In genomic region chr10:101080933-101081546, GRCh38 we compare ENCODE assay signal across 15 cellular contexts. TPM values are rescaled to one million over a fixed set of nuclear protein-coding genes. Genes with fewer than 3 reads are reported as not detected.
DNase-seq lines count a peak whose midpoint lies in the region; ATAC-seq and TF ChIP-seq lines count a peak whose summit lies in the region.
"Had no signal": no experiment of that assay in that cellular context is flagged by ENCODE, and none has a peak within 500 bp of the region (broad histone marks: within the 10 kb centered on the region; RNA-seq: fewer than 3 reads in every experiment).

No MANE protein-coding gene starts in this region.

- intact Hi-C loops in PC-3 (cut with micrococcal nuclease): no loop called here
- intact Hi-C loops in activated T-helper 2 cell treated with anti-CD3 and anti-CD28 coated beads, Interferon-gamma antibody, Interleukin-2, Interleukin-4, amounts not matched to agents 10 μg/mL and 5 μg/mL and 100 μg/mL, durations not matched to agents 14 hours and 24 hours and 36 hours (cut with micrococcal nuclease): no loop called here

- H3K9me3 Mint-ChIP-seq in activated T-helper 2 cell treated with anti-CD3 and anti-CD28 coated beads, Interferon-gamma antibody, Interleukin-2, Interleukin-4, amounts not matched to agents 10 μg/mL and 5 μg/mL and 100 μg/mL, durations not matched to agents 14 hours and 24 hours and 36 hours: no peaks in the 10 kb centered on the region
- H3K9me3 Mint-ChIP-seq: activated naive CD8-positive, alpha-beta T cell treated with anti-CD3 and anti-CD28 coated beads, Interleukin-2, amount 50 U/mL, for 24 hours had no signal

- BruUV-seq in PC-3 (replicated peaks; lab: Mats Ljungman, UMichigan): no TSS peak

- H3K79me1 ChIP-seq in trophoblast cell (ENCODE audit: low read length): no peaks in the 10 kb centered on the region

- no peaks in the 10 kb centered on the region for H3K27me3 ChIP-seq in PC-3 (ENCODE audit: low read length)
- H3K27me3 ChIP-seq in brain microvascular endothelial cell (replicated peaks): peaks cover 15% of the 10 kb centered on the region
- H3K27me3 ChIP-seq in trophoblast cell (ENCODE audit: insufficient read depth, low read length): no peaks in the 10 kb centered on the region
- H3K27me3 ChIP-seq: thyroid gland had no signal

- no peaks in the 10 kb centered on the region for H3K79me2 ChIP-seq in PC-3 (ENCODE audit: low read length)
- no peaks in the 10 kb centered on the region for H3K79me2 ChIP-seq in trophoblast cell (ENCODE audit: control insufficient read depth, insufficient read depth, low read length, poor library complexity)

- no peak overlapping the region for H3K4ac ChIP-seq in trophoblast cell (ENCODE audit: low read depth, low read length)

- 100% methylated on average over 1 of the region's 4 CpGs for WGBS in trophoblast cell (ENCODE audit: extremely low coverage, insufficient coverage, insufficient read length)

- no peak overlapping the region for H2AFZ ChIP-seq in PC-3 (ENCODE audit: low read length)
- no peak overlapping the region for H2AFZ ChIP-seq in trophoblast cell (ENCODE audit: insufficient read depth, low read length, poor library complexity)

- no peak overlapping the region for H2BK120ac ChIP-seq in trophoblast cell (ENCODE audit: insufficient read depth, low read length, poor library complexity)

- no peak overlapping the region for H2BK12ac ChIP-seq in trophoblast cell (ENCODE audit: low read length)

- H3K4me3 ChIP-seq in PC-3 (ENCODE audit: low read length): no peak overlapping the region
- no peak overlapping the region for H3K4me3 ChIP-seq in epithelial cell of esophagus (ENCODE audit: low read length)
- H3K4me3 ChIP-seq in brain microvascular endothelial cell (ENCODE audit: low read depth, low read length): no peak overlapping the region
- no peak overlapping the region for H3K4me3 ChIP-seq in trophoblast cell (ENCODE audit: low read depth, low read length)
- H3K4me3 ChIP-seq: lower lobe of right lung, thyroid gland had no signal

- H4K8ac ChIP-seq in trophoblast cell (ENCODE audit: low read depth, low read length): no peak overlapping the region

- H4K12ac ChIP-seq in trophoblast cell (ENCODE audit: low read depth, low read length): no peak overlapping the region

- no peaks in the 10 kb centered on the region for H3K36me3 Mint-ChIP-seq in activated T-helper 2 cell treated with anti-CD3 and anti-CD28 coated beads, Interferon-gamma antibody, Interleukin-2, Interleukin-4, amounts not matched to agents 10 μg/mL and 5 μg/mL and 100 μg/mL, durations not matched to agents 14 hours and 24 hours and 36 hours (ENCODE audit: low read depth)

- H3K4me2 ChIP-seq in PC-3 (ENCODE audit: low read length): no peak overlapping the region
- H3K4me2 ChIP-seq in trophoblast cell (ENCODE audit: low read length): no peak overlapping the region

- no peak for ATAC-seq in PC-3
- ATAC-seq: activated naive CD8-positive, alpha-beta T cell treated with anti-CD3 and anti-CD28 coated beads, Interleukin-2, amount 50 U/mL, for 24 hours; lower lobe of right lung had no signal

- H3K4me1 ChIP-seq in PC-3 (ENCODE audit: insufficient read depth, low read length) (no peaks in the 10 kb centered on the region), trophoblast cell (ENCODE audit: control insufficient read depth in 1 of 2, insufficient read depth in 2 of 2, low read length in 2 of 2) (no peaks in the 10 kb centered on the region)
- H3K4me1 ChIP-seq: lower lobe of right lung, thyroid gland had no signal

- CTCF ChIA-PET in PC-3 (lab: Charles Lee): no interaction called here

- H3K9me2 ChIP-seq in PC-3 (replicated peaks; ENCODE audit: low read length): no peaks in the 10 kb centered on the region

- no peak overlapping the region for H3K27ac Mint-ChIP-seq in activated T-helper 2 cell treated with anti-CD3 and anti-CD28 coated beads, Interferon-gamma antibody, Interleukin-2, Interleukin-4, amounts not matched to agents 10 μg/mL and 5 μg/mL and 100 μg/mL, durations not matched to agents 14 hours and 24 hours and 36 hours
- H3K27ac Mint-ChIP-seq: activated naive CD8-positive, alpha-beta T cell treated with anti-CD3 and anti-CD28 coated beads, Interleukin-2, amount 50 U/mL, for 24 hours had no signal

- TF ChIP-seq CTCF in GM13976 (IDR thresholded peaks at IDR 0.05; ENCODE audit: borderline replicate concordance, control extremely low read depth, extremely low read depth, insufficient read depth, missing control alignments) (no peak), PC-3 (conservative IDR thresholded peaks at IDR 0.05; ENCODE audit: low read depth, low read length) (no peak), epithelial cell of esophagus (IDR thresholded peaks at IDR 0.05; ENCODE audit: insufficient read depth, low read depth, low read length, missing control alignments) (no peak), brain microvascular endothelial cell (IDR thresholded peaks at IDR 0.05; ENCODE audit: low read depth, low read length, missing control alignments) (no peak)

- no peaks in the 10 kb centered on the region for H3F3A ChIP-seq in PC-3 (ENCODE audit: low read length, unreplicated experiment)

- H4K91ac ChIP-seq in trophoblast cell (ENCODE audit: low read depth, low read length): no peak overlapping the region

- H4K20me1 ChIP-seq in PC-3 (ENCODE audit: low read length): no peaks in the 10 kb centered on the region

- H3K23ac ChIP-seq in trophoblast cell (ENCODE audit: low read length): no peak overlapping the region

- peak; percentile 47 for DNase-seq in GM13976 (ENCODE audit: low spot score)
- peak; percentile 22 for DNase-seq in PC-3
- peak; percentile 53 for DNase-seq in epithelial cell of esophagus (ENCODE audit: low read depth)
- peak; percentile 57 for DNase-seq in myocyte (ENCODE audit: low read depth)
- DNase-seq in brain microvascular endothelial cell: no peak
- no peak for DNase-seq in activated T-helper 2 cell treated with anti-CD3 and anti-CD28 coated beads, Interferon-gamma antibody, Interleukin-2, Interleukin-4, amounts not matched to agents 10 μg/mL and 5 μg/mL and 100 μg/mL, durations not matched to agents 14 hours and 24 hours and 36 hours (ENCODE audit: low spot score)
- DNase-seq in trophoblast cell: no peak
- DNase-seq: activated naive CD8-positive, alpha-beta T cell treated with anti-CD3 and anti-CD28 coated beads, Interleukin-2, amount 50 U/mL, for 24 hours; lower lobe of right lung; NCI-H1436 treated with DMSO at 0.1 percent for 48 hours; NCI-H526; occipital lobe; SHP77 had no signal

- H3K4me1 Mint-ChIP-seq in activated T-helper 2 cell treated with anti-CD3 and anti-CD28 coated beads, Interferon-gamma antibody, Interleukin-2, Interleukin-4, amounts not matched to agents 10 μg/mL and 5 μg/mL and 100 μg/mL, durations not matched to agents 14 hours and 24 hours and 36 hours (ENCODE audit: low read depth): no peaks in the 10 kb centered on the region
- H3K4me1 Mint-ChIP-seq: activated naive CD8-positive, alpha-beta T cell treated with anti-CD3 and anti-CD28 coated beads, Interleukin-2, amount 50 U/mL, for 24 hours had no signal

- H3K18ac ChIP-seq in trophoblast cell (ENCODE audit: low read length): no peak overlapping the region

- peaks cover 42% of the 10 kb centered on the region for H3K27me3 Mint-ChIP-seq in activated T-helper 2 cell treated with anti-CD3 and anti-CD28 coated beads, Interferon-gamma antibody, Interleukin-2, Interleukin-4, amounts not matched to agents 10 μg/mL and 5 μg/mL and 100 μg/mL, durations not matched to agents 14 hours and 24 hours and 36 hours (ENCODE audit: low read depth)

- H3K9me3 ChIP-seq in PC-3 (ENCODE audit: low read length): no peaks in the 10 kb centered on the region
- peaks cover 3% of the 10 kb centered on the region for H3K9me3 ChIP-seq in trophoblast cell (ENCODE audit: insufficient read depth, low read depth, low read length)
- H3K9me3 ChIP-seq: lower lobe of right lung, thyroid gland had no signal

- H3K9ac ChIP-seq in PC-3 (ENCODE audit: low read length) (no peak overlapping the region), trophoblast cell (ENCODE audit: low read length) (no peak overlapping the region)

- no peak overlapping the region for H3K4me3 Mint-ChIP-seq in activated T-helper 2 cell treated with anti-CD3 and anti-CD28 coated beads, Interferon-gamma antibody, Interleukin-2, Interleukin-4, amounts not matched to agents 10 μg/mL and 5 μg/mL and 100 μg/mL, durations not matched to agents 14 hours and 24 hours and 36 hours (ENCODE audit: low read depth)
- H3K4me3 Mint-ChIP-seq: activated naive CD8-positive, alpha-beta T cell treated with anti-CD3 and anti-CD28 coated beads, Interleukin-2, amount 50 U/mL, for 24 hours had no signal

- H3K27ac ChIP-seq in PC-3 (ENCODE audit: low read length): no peak overlapping the region
- H3K27ac ChIP-seq in brain microvascular endothelial cell: no peak overlapping the region
- H3K27ac ChIP-seq in trophoblast cell (ENCODE audit: low read depth, low read length): no peak overlapping the region
- H3K27ac ChIP-seq: lower lobe of right lung, thyroid gland had no signal

- POLR2A ChIA-PET in PC-3 (lab: Charles Lee; ENCODE audit: unreplicated experiment): no interaction called here

- in situ Hi-C loops in GM13976 (cut with MboI; ENCODE audit: low sequenced_read_pairs, unreplicated experiment) (no loop called here), brain microvascular endothelial cell (cut with HindIII; ENCODE audit: low pct_ligation_motif_present, low sequenced_read_pairs) (no loop called here)

- H3K36me3 ChIP-seq in PC-3 (ENCODE audit: low read depth, low read length) (no peaks in the 10 kb centered on the region), brain microvascular endothelial cell (replicated peaks) (no peaks in the 10 kb centered on the region), trophoblast cell (ENCODE audit: control insufficient read depth in 1 of 2, insufficient read depth in 2 of 2, low read length in 2 of 2) (no peaks in the 10 kb centered on the region)
- H3K36me3 ChIP-seq: lower lobe of right lung, thyroid gland had no signal

- no peak overlapping the region for H3K14ac ChIP-seq in trophoblast cell (ENCODE audit: low read length)

- no peak overlapping the region for H2AK5ac ChIP-seq in trophoblast cell (ENCODE audit: low read length)

- no peak overlapping the region for H2BK5ac ChIP-seq in trophoblast cell (ENCODE audit: low read depth, low read length, poor library complexity)

RNA-seq across cellular contexts. Expression of gene KAZALD1, which starts 19.3 kb away (rescaled TPM):
- total RNA-seq in PC-3 (2014; rRNA removed) (24.9 and 25.1 TPM in 2 replicates), myocyte (34.7 and 37.5 TPM in 2 replicates)
- polyA plus RNA-seq in myocyte (2012): 32.4 TPM
- total RNA-seq in activated T-helper 2 cell treated with anti-CD3 and anti-CD28 coated beads, Interferon-gamma antibody, Interleukin-2, Interleukin-4, amounts not matched to agents 10 μg/mL and 5 μg/mL and 100 μg/mL, durations not matched to agents 14 hours and 24 hours and 36 hours: 0.55 and 0.67 TPM in 2 replicates
- 1.6 and 1.7 TPM in 2 replicates for polyA plus RNA-seq in trophoblast cell (2013)

RNA-seq across cellular contexts. Expression of gene SFXN3, which starts 50.0 kb away (rescaled TPM):
- total RNA-seq in PC-3 (2014; rRNA removed) (46.7 and 63.7 TPM in 2 replicates), myocyte (103 and 122 TPM in 2 replicates)
- polyA plus RNA-seq in myocyte (2012): 77.4 TPM
- total RNA-seq in activated T-helper 2 cell treated with anti-CD3 and anti-CD28 coated beads, Interferon-gamma antibody, Interleukin-2, Interleukin-4, amounts not matched to agents 10 μg/mL and 5 μg/mL and 100 μg/mL, durations not matched to agents 14 hours and 24 hours and 36 hours: 41.3 and 44.3 TPM in 2 replicates
- 20.6 and 20.8 TPM in 2 replicates for polyA plus RNA-seq in trophoblast cell (2013)

RNA-seq across cellular contexts. Expression of gene TLX1, which starts 50.1 kb away (rescaled TPM):
- not detected in 2 replicates for total RNA-seq in PC-3 (2014; rRNA removed)
- not detected in 2 replicates for total RNA-seq in myocyte
- polyA plus RNA-seq in myocyte (2012): not detected
- not detected in 2 replicates for total RNA-seq in activated T-helper 2 cell treated with anti-CD3 and anti-CD28 coated beads, Interferon-gamma antibody, Interleukin-2, Interleukin-4, amounts not matched to agents 10 μg/mL and 5 μg/mL and 100 μg/mL, durations not matched to agents 14 hours and 24 hours and 36 hours
- not detected in 2 replicates for polyA plus RNA-seq in trophoblast cell (2013)
- total RNA-seq: dermis microvascular lymphatic vessel endothelial cell, lower lobe of right lung, occipital lobe, thyroid gland had no signal

RNA-seq across cellular contexts. Expression of gene PDZD7, which starts 50.1 kb away (rescaled TPM):
- total RNA-seq in PC-3 (2014; rRNA removed) (2.5 and 2.8 TPM in 2 replicates), myocyte (0.16 and 1.9 TPM in 2 replicates)
- 4.0 TPM for polyA plus RNA-seq in myocyte (2012)
- 0.53 and 0.64 TPM in 2 replicates for total RNA-seq in activated T-helper 2 cell treated with anti-CD3 and anti-CD28 coated beads, Interferon-gamma antibody, Interleukin-2, Interleukin-4, amounts not matched to agents 10 μg/mL and 5 μg/mL and 100 μg/mL, durations not matched to agents 14 hours and 24 hours and 36 hours
- polyA plus RNA-seq in trophoblast cell (2013): 0.68 and 0.79 TPM in 2 replicates

Comparison
In these comparisons a context has a peak if more than half of its experiments do, and no peak if none do; other contexts are left out.
1. DNase-seq: peak in GM13976 (single experiment), PC-3 (single experiment), epithelial cell of esophagus (single experiment) and myocyte (single experiment); none in brain microvascular endothelial cell (single experiment), activated T-helper 2 cell treated with anti-CD3 and anti-CD28 coated beads, Interferon-gamma antibody, Interleukin-2, Interleukin-4, amounts not matched to agents 10 μg/mL and 5 μg/mL and 100 μg/mL, durations not matched to agents 14 hours and 24 hours and 36 hours (single experiment) and trophoblast cell (0 of 2).
2. RNA of gene KAZALD1, which starts 19.3 kb away (total RNA-seq): 34.7 to 37.5 TPM in myocyte and 24.9 to 25.1 TPM in PC-3; 0.55 to 0.67 TPM in activated T-helper 2 cell treated with anti-CD3 and anti-CD28 coated beads, Interferon-gamma antibody, Interleukin-2, Interleukin-4, amounts not matched to agents 10 μg/mL and 5 μg/mL and 100 μg/mL, durations not matched to agents 14 hours and 24 hours and 36 hours; every median in the first group is over 10 times any median in the second.